Comparison of ENCODE assay signal across 12 cellular contexts in the genomic region with DNA sequence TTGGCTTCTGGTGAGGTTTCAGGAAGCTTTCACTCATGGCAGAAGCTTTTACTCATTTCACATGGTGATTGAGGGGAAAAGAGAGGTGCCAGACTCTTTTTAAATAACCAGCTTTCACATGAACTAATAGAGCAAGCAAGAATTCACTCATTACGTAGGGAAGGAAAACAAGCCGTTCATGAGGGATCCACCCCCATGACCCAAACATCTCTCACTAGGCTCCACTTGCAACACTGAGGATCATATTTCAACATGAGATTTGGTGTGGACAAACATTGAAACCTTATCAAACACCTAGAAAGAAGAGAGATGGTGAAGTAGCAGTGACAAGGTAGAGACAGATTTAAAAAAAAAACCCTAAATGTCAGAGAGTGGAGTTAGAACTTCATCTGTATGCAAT.
DNase-seq lines count a peak whose midpoint lies in the region; ATAC-seq and TF ChIP-seq lines count a peak whose summit lies in the region.
"Had no signal": no experiment of that assay in that cellular context is flagged by ENCODE, and none has a peak within 500 bp of the region (broad histone marks: within the 10 kb centered on the region; RNA-seq: fewer than 3 reads in every experiment).

No MANE protein-coding gene starts in this region.

- no peaks in the 10 kb centered on the region for H3K36me3 Mint-ChIP-seq in nephron (ENCODE audit: low read depth)
- H3K36me3 Mint-ChIP-seq: CD14-positive monocyte; CD4-positive, alpha-beta memory T cell had no signal

- H3K4me1 Mint-ChIP-seq in nephron = peaks cover 21% of the 10 kb centered on the region
- H3K4me1 Mint-ChIP-seq: CD14-positive monocyte; CD4-positive, alpha-beta memory T cell had no signal

- no peak overlapping the region for H3K4me3 Mint-ChIP-seq in nephron
- H3K4me3 Mint-ChIP-seq: CD14-positive monocyte; CD4-positive, alpha-beta memory T cell; GM23338 had no signal

- ATAC-seq in HG03280 (IDR thresholded peaks at IDR 0.05; ENCODE audit: unreplicated experiment) = no peak
- ATAC-seq: A549, GM23338 had no signal

- H3K27ac Mint-ChIP-seq in nephron = peak overlapping the region; percentile 1 to 84 (median 72)
- H3K27ac Mint-ChIP-seq: CD14-positive monocyte; CD4-positive, alpha-beta memory T cell; GM23338 had no signal

- peak; percentile 0 for DNase-seq in DMS53 (lab: John Stamatoyannopoulos, UW)
- DNase-seq in DMS53 treated with DMSO at 0.1 percent for 48 hours (lab: John Stamatoyannopoulos, UW; ENCODE audit: unreplicated experiment) = no peak
- DNase-seq in NCI-H748 (lab: John Stamatoyannopoulos, UW; ENCODE audit: unreplicated experiment) = peak; percentile 68
- DNase-seq in germinal center (ENCODE audit: low spot score) = no peak
- DNase-seq in SIG-M5 (lab: John Stamatoyannopoulos, UW) = no peak
- DNase-seq: CD4-positive, alpha-beta memory T cell; HCEC 1CT had no signal

- H3K27me3 Mint-ChIP-seq in nephron (ENCODE audit: low read depth) = no peaks in the 10 kb centered on the region
- H3K27me3 Mint-ChIP-seq: CD4-positive, alpha-beta memory T cell had no signal

- no peak for TF ChIP-seq CTCF in nephron (IDR thresholded peaks at IDR 0.05; ENCODE audit: unreplicated experiment in 3 of 3)

- H3K9me3 Mint-ChIP-seq in nephron = no peaks in the 10 kb centered on the region
- H3K9me3 Mint-ChIP-seq: GM23338 had no signal

Comparison
In these comparisons a context has a peak if more than half of its experiments do, and no peak if none do; other contexts are left out.
1. DNase-seq: peak in DMS53 (single experiment) and NCI-H748 (single experiment); none in DMS53 treated with DMSO at 0.1 percent for 48 hours (single experiment), germinal center (single experiment) and SIG-M5 (single experiment).